1 cellular context compared by ENCODE assay signal in the genomic region with DNA sequence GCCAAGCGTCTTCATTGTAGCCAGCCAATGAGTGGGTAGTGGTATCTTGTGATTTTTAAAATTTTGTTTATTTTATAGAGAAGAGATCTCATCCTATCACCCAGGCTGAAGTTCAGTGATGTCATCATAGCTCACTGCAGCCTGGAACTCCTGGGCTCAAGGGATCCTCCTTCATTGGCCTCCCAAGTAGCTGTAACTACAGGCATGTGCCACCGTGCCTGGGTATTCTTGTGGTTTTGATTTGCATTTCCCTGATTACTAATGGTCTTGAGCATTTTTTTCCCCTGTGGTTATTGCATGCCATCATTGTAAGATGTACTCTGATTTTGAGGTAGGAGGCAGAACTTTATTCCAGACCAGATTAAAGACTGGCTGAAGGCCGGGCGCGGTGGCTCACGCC.
TF ChIP-seq lines count a peak whose summit lies in the region.

No MANE protein-coding gene starts in this region.

TF ChIP-seq in HepG2, 621 proteins besides CTCF, POLR2A, EP300 and RAD21:
- TF ChIP-seq ATF7 (IDR thresholded peaks at IDR 0.05) (0 out of 2 replicates have a peak, but pooled peaks have one; percentile 19), ATF7 (CRISPR knock-in tag; IDR thresholded peaks at IDR 0.05) (no peak), DNMT3B (CRISPR knock-in tag; conservative IDR thresholded peaks at IDR 0.05) (no peak)
